In genomic region chr2:20172273-20173052, GRCh38 we compare ENCODE assay signal across 17 cellular contexts. TPM values are rescaled to one million over a fixed set of nuclear protein-coding genes. Genes with fewer than 3 reads are reported as not detected.
DNase-seq lines count a peak whose midpoint lies in the region; ATAC-seq and TF ChIP-seq lines count a peak whose summit lies in the region.
"Had no signal": no experiment of that assay in that cellular context is flagged by ENCODE, and none has a peak within 500 bp of the region (broad histone marks: within the 10 kb centered on the region; RNA-seq: fewer than 3 reads in every experiment).

No MANE protein-coding gene starts in this region.

- POLR2A ChIA-PET in SK-N-SH (lab: Yijun Ruan, JAX): no interaction called here

- TF ChIP-seq CTCF in SK-N-SH (IDR thresholded peaks at IDR 0.05) (no peak), endodermal cell (conservative IDR thresholded peaks at IDR 0.05) (no peak), lung (IDR thresholded peaks at IDR 0.05; ENCODE audit: control extremely low read depth, extremely low read depth) (no peak)

- peaks cover 7% of the 10 kb centered on the region for H3K4me1 Mint-ChIP-seq in endodermal cell
- H3K4me1 Mint-ChIP-seq: activated CD4-positive, alpha-beta T cell treated with anti-CD3 and anti-CD28 coated beads, Interleukin-2, amount 10 ng/mL, durations not matched to agents 24 days and 14 days had no signal

- H3K4me3 ChIP-seq in SK-N-SH (ENCODE audit: low read depth in 2 of 2, low read length in 1 of 2) (no peak overlapping the region), endodermal cell (ENCODE audit: low read length) (no peak overlapping the region), lung (no peak overlapping the region), urinary bladder (ENCODE audit: low read depth, low read length) (no peak overlapping the region)
- H3K4me3 ChIP-seq: BLaER1 treated with 17β-estradiol and CSF1 and Interleukin-3, amounts not matched to agents 10 nM and 100 nM; heart right ventricle; tibial nerve had no signal

- H3K4me2 ChIP-seq in SK-N-SH: no peak overlapping the region
- H3K4me2 ChIP-seq: BLaER1 treated with 17β-estradiol and CSF1 and Interleukin-3, amounts not matched to agents 10 nM and 100 nM had no signal

- no peaks in the 10 kb centered on the region for H3K27me3 ChIP-seq in SK-N-SH (ENCODE audit: insufficient read depth)
- H3K27me3 ChIP-seq in endodermal cell (ENCODE audit: control insufficient read depth, insufficient read depth, low read length, poor library complexity, severe bottlenecking): no peaks in the 10 kb centered on the region
- no peaks in the 10 kb centered on the region for H3K27me3 ChIP-seq in lung (ENCODE audit: control insufficient read depth, insufficient read depth)
- H3K27me3 ChIP-seq: BLaER1 treated with 17β-estradiol and CSF1 and Interleukin-3, amounts not matched to agents 10 nM and 100 nM; tibial nerve had no signal

- no peaks in the 10 kb centered on the region for H3F3A ChIP-seq in SK-N-SH (replicated peaks; ENCODE audit: insufficient read depth)

- H3K79me2 ChIP-seq in SK-N-SH (ENCODE audit: insufficient read depth): no peaks in the 10 kb centered on the region
- H3K79me2 ChIP-seq: parathyroid adenoma had no signal

- H3K36me3 ChIP-seq in SK-N-SH (replicated peaks in 1 of 2; ENCODE audit: control insufficient read depth in 1 of 2, insufficient read depth in 2 of 2, low read length in 1 of 2): no peaks in the 10 kb centered on the region
- no peaks in the 10 kb centered on the region for H3K36me3 ChIP-seq in endodermal cell (ENCODE audit: control insufficient read depth, insufficient read depth, low read length)
- H3K36me3 ChIP-seq in lung (ENCODE audit: control insufficient read depth in 2 of 2, insufficient read depth in 2 of 2, low read length in 2 of 2): no peaks in the 10 kb centered on the region
- no peaks in the 10 kb centered on the region for H3K36me3 ChIP-seq in urinary bladder (ENCODE audit: insufficient read depth)
- H3K36me3 ChIP-seq: BLaER1 treated with 17β-estradiol and CSF1 and Interleukin-3, amounts not matched to agents 10 nM and 100 nM; heart right ventricle; tibial nerve had no signal

- TF ChIP-seq EP300 in SK-N-SH (IDR thresholded peaks at IDR 0.05; ENCODE audit: borderline replicate concordance in 1 of 2, low read depth in 1 of 2, low read length in 1 of 2): no peak

- CTCF ChIA-PET in SK-N-SH (lab: Yijun Ruan, JAX): interaction anchor here (1.1 to 1.6 kb wide), 2 partner anchors 52 to 53 kb away, joined by 3 read pairs; partner anchors contain the start of gene SDC1

- H3K4me3 Mint-ChIP-seq in endodermal cell: no peak overlapping the region
- H3K4me3 Mint-ChIP-seq: activated CD4-positive, alpha-beta T cell treated with anti-CD3 and anti-CD28 coated beads, Interleukin-2, amount 10 ng/mL, durations not matched to agents 24 days and 14 days had no signal

- no peaks in the 10 kb centered on the region for H4K20me1 ChIP-seq in SK-N-SH (ENCODE audit: insufficient read depth)
- H4K20me1 ChIP-seq: BLaER1 treated with 17β-estradiol and CSF1 and Interleukin-3, amounts not matched to agents 10 nM and 100 nM had no signal

- no peak overlapping the region for H2AFZ ChIP-seq in SK-N-SH (ENCODE audit: low read depth)
- H2AFZ ChIP-seq: parathyroid adenoma had no signal

- no peaks in the 10 kb centered on the region for H3K9me2 ChIP-seq in SK-N-SH

- WGBS in SK-N-SH (ENCODE audit: low lambda C conversion rate): 92% methylated on average over 13 of the region's 13 CpGs
- 83 to 97% methylated on average over 5 to 13 of the region's 13 CpGs for WGBS in endodermal cell (ENCODE audit: insufficient coverage in 1 of 2, insufficient read length in 1 of 2), 2 experiments
- WGBS in lung, 2 donors: 66 to 77% methylated on average over 13 of the region's 13 CpGs
- WGBS in urinary bladder: 60% methylated on average over 13 of the region's 13 CpGs

- H3K9me3 ChIP-seq in SK-N-SH (no peaks in the 10 kb centered on the region), endodermal cell (ENCODE audit: control insufficient read depth, low read length) (no peaks in the 10 kb centered on the region), lung (ENCODE audit: control insufficient read depth in 2 of 2, insufficient read depth in 1 of 2, low read length in 1 of 2) (no peaks in the 10 kb centered on the region)
- H3K9me3 ChIP-seq: BLaER1 treated with 17β-estradiol and CSF1 and Interleukin-3, amounts not matched to agents 10 nM and 100 nM; heart right ventricle; tibial nerve had no signal

- H3K27ac Mint-ChIP-seq in endodermal cell: no peak overlapping the region
- H3K27ac Mint-ChIP-seq: activated CD4-positive, alpha-beta T cell treated with anti-CD3 and anti-CD28 coated beads, Interleukin-2, amount 10 ng/mL, durations not matched to agents 24 days and 14 days; activated naive CD4-positive, alpha-beta T cell treated with anti-CD3 and anti-CD28 coated beads, Interleukin-2, amount 50 U/mL, for 72 hours had no signal

- no peak overlapping the region; a peak in 1 of 4 replicates for H3K27ac ChIP-seq in SK-N-SH (ENCODE audit: low read depth in 2 of 2, low read length in 1 of 2)
- H3K27ac ChIP-seq in endodermal cell (ENCODE audit: low read depth, low read length): no peak overlapping the region
- peak overlapping the region in 1 of 2 donors; percentile 69 for H3K27ac ChIP-seq in lung (ENCODE audit: low read depth in 1 of 2, low read length in 1 of 2)
- H3K27ac ChIP-seq in urinary bladder (ENCODE audit: low read depth): peak overlapping the region; percentile 41
- H3K27ac ChIP-seq: BLaER1 treated with 17β-estradiol and CSF1 and Interleukin-3, amounts not matched to agents 10 nM and 100 nM; heart right ventricle; parathyroid adenoma; tibial nerve had no signal

- peaks cover 1% of the 10 kb centered on the region for H3K27me3 Mint-ChIP-seq in endodermal cell (ENCODE audit: insufficient read depth)

- no peaks in the 10 kb centered on the region for H3K36me3 Mint-ChIP-seq in endodermal cell (ENCODE audit: low read depth)
- H3K36me3 Mint-ChIP-seq: activated naive CD4-positive, alpha-beta T cell treated with anti-CD3 and anti-CD28 coated beads, Interleukin-2, amount 50 U/mL, for 72 hours had no signal

- DNase-seq in SK-N-SH (peak; percentile 36), endodermal cell (peak; percentile 69), lung (ENCODE audit: low spot score) (peak; percentile 60), NCI-H187 (lab: John Stamatoyannopoulos, UW) (no peak), NCI-H1930 (lab: John Stamatoyannopoulos, UW) (no peak)
- DNase-seq: activated CD4-positive, alpha-beta T cell treated with anti-CD3 and anti-CD28 coated beads, Interleukin-2, amount 10 ng/mL, durations not matched to agents 24 days and 14 days; dermis blood vessel endothelial cell; heart right ventricle; NCI-H510A treated with DMSO at 0.1 percent for 48 hours; small intestine had no signal

- TF ChIP-seq RAD21 in SK-N-SH (IDR thresholded peaks at IDR 0.05; ENCODE audit: low read length): no peak

- H3K4me1 ChIP-seq in SK-N-SH (ENCODE audit: control insufficient read depth in 1 of 2, insufficient read depth in 2 of 2, low read depth in 1 of 2, low read length in 1 of 2) (peaks cover under 1 to 62% of the 10 kb centered on the region in 2 experiments; a peak in 2 of 4 replicates), endodermal cell (ENCODE audit: control insufficient read depth, insufficient read depth, low read length) (no peaks in the 10 kb centered on the region), lung (ENCODE audit: control insufficient read depth in 2 of 2, insufficient read depth in 2 of 2, low read length in 2 of 2) (peaks cover 0 to 3% of the 10 kb centered on the region in 2 donors), urinary bladder (ENCODE audit: insufficient read depth) (no peaks in the 10 kb centered on the region)
- H3K4me1 ChIP-seq: heart right ventricle, parathyroid adenoma had no signal

- ATAC-seq in SK-N-SH treated with all-trans-retinoic acid at 6 μM for 48 hours: no peak
- peak; percentile 56 for ATAC-seq in lung (ENCODE audit: insufficient read depth, low FRiP score)
- ATAC-seq in GM21390 (IDR thresholded peaks at IDR 0.05; ENCODE audit: unreplicated experiment): no peak
- ATAC-seq: activated naive CD4-positive, alpha-beta T cell treated with anti-CD3 and anti-CD28 coated beads, Interleukin-2, amount 50 U/mL, for 72 hours; heart right ventricle had no signal

- no peak overlapping the region for H3K9ac ChIP-seq in SK-N-SH
- no peak overlapping the region for H3K9ac ChIP-seq in endodermal cell (ENCODE audit: extremely low read depth, low read length, poor library complexity, severe bottlenecking)
- H3K9ac ChIP-seq: BLaER1 treated with 17β-estradiol and CSF1 and Interleukin-3, amounts not matched to agents 10 nM and 100 nM; parathyroid adenoma had no signal

- no peaks in the 10 kb centered on the region for H3K9me3 Mint-ChIP-seq in endodermal cell
- H3K9me3 Mint-ChIP-seq: activated CD4-positive, alpha-beta T cell treated with anti-CD3 and anti-CD28 coated beads, Interleukin-2, amount 10 ng/mL, durations not matched to agents 24 days and 14 days; activated naive CD4-positive, alpha-beta T cell treated with anti-CD3 and anti-CD28 coated beads, Interleukin-2, amount 50 U/mL, for 72 hours had no signal

TF ChIP-seq in SK-N-SH, 30 proteins besides CTCF, POLR2A, EP300 and RAD21 (continues in another document):
- TF ChIP-seq, protein P1, sequence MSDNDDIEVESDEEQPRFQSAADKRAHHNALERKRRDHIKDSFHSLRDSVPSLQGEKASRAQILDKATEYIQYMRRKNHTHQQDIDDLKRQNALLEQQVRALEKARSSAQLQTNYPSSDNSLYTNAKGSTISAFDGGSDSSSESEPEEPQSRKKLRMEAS (IDR thresholded peaks at IDR 0.05; ENCODE audit: low read depth): no peak
- no peak for TF ChIP-seq TAF1 (IDR thresholded peaks at IDR 0.05; ENCODE audit: borderline replicate concordance, low read depth, low read length)
- no peak for TF ChIP-seq FOXJ3 (CRISPR knock-in tag; IDR thresholded peaks at IDR 0.05)
- TF ChIP-seq YY1 (IDR thresholded peaks at IDR 0.05; ENCODE audit: low read depth): no peak

TF ChIP-seq in SK-N-SH treated with all-trans-retinoic acid at 6 μM for 48 hours, 23 proteins besides CTCF, POLR2A, EP300 and RAD21 (continues in another document):
- TF ChIP-seq GLIS3 (CRISPR knock-in tag; IDR thresholded peaks at IDR 0.05): no peak
- no peak for TF ChIP-seq PPARA (CRISPR knock-in tag; IDR thresholded peaks at IDR 0.05; ENCODE audit: borderline replicate concordance)
- no peak for TF ChIP-seq OSR1 (CRISPR knock-in tag; IDR thresholded peaks at IDR 0.05)
- TF ChIP-seq ZFP30 (CRISPR knock-in tag; IDR thresholded peaks at IDR 0.05): no peak
- TF ChIP-seq ZFP3 (CRISPR knock-in tag; IDR thresholded peaks at IDR 0.05): no peak

RNA-seq across cellular contexts. Expression of gene SDC1, which starts 52.5 kb away (rescaled TPM):
- polyA plus RNA-seq in SK-N-SH (2012; rRNA removed) (105 and 122 TPM in 2 replicates), lung (100 to 1,000 TPM in 1 of 2 donors, 10 to 100 TPM in 1; 94.1 to 113 TPM), urinary bladder (65.3 TPM)
- 63.4 and 86.1 TPM in 2 replicates for polyA plus RNA-seq in SK-N-SH (2012; cell fraction: cytosol; rRNA removed)
- polyA plus RNA-seq in SK-N-SH (2012; cell fraction: nucleus; rRNA removed): 58.4 and 62.2 TPM in 2 replicates
- total RNA-seq in endodermal cell (10 to 100 TPM; 12.7 to 19.2 TPM), lung (100 to 1,000 TPM; 232 to 234 TPM), urinary bladder (87.1 TPM)
- polyA plus RNA-seq in endodermal cell (2013, experiment 1 of 2): 36.9 TPM
- polyA plus RNA-seq in endodermal cell (2013, experiment 2 of 2): 39.5 TPM

Comparison
In these comparisons a context has a peak if more than half of its experiments do, and no peak if none do; other contexts are left out.
1. DNase-seq: peak in SK-N-SH (single experiment), endodermal cell (single experiment) and lung (single experiment); none in NCI-H187 (0 of 2) and NCI-H1930 (0 of 2).